Comparison of ENCODE assay signal across 1 cellular context in genomic region chr11:117606807-117607206, GRCh38.
TF ChIP-seq lines count a peak whose summit lies in the region.

No MANE protein-coding gene starts in this region.

TF ChIP-seq in GM12878, 131 proteins besides CTCF, POLR2A, EP300 and RAD21 (continued from another document):
- TF ChIP-seq, protein P1, sequence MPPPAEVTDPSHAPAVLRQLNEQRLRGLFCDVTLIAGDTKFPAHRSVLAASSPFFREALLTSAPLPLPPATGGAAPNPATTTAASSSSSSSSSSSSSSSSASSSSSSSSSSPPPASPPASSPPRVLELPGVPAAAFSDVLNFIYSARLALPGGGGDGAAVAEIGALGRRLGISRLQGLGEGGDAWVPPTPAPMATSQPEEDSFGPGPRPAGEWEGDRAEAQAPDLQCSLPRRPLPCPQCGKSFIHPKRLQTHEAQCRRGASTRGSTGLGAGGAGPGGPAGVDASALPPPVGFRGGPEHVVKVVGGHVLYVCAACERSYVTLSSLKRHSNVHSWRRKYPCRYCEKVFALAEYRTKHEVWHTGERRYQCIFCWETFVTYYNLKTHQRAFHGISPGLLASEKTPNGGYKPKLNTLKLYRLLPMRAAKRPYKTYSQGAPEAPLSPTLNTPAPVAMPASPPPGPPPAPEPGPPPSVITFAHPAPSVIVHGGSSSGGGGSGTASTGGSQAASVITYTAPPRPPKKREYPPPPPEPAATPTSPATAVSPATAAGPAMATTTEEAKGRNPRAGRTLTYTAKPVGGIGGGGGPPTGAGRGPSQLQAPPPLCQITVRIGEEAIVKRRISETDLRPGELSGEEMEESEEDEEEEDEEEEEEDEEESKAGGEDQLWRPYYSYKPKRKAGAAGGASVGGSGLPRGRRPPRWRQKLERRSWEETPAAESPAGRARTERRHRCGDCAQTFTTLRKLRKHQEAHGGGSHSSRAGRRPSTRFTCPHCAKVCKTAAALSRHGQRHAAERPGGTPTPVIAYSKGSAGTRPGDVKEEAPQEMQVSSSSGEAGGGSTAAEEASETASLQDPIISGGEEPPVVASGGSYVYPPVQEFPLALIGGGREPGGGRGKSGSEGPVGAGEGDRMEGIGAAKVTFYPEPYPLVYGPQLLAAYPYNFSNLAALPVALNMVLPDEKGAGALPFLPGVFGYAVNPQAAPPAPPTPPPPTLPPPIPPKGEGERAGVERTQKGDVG (CRISPR knock-in tag; IDR thresholded peaks at IDR 0.05), result no peak
- TF ChIP-seq WRNIP1 (IDR thresholded peaks at IDR 0.05; ENCODE audit: borderline replicate concordance, low read depth, low read length), result no peak
- no peak for TF ChIP-seq ZZZ3 (IDR thresholded peaks at IDR 0.05; ENCODE audit: control insufficient read depth, insufficient read length, low read depth)
- TF ChIP-seq, protein P2, sequence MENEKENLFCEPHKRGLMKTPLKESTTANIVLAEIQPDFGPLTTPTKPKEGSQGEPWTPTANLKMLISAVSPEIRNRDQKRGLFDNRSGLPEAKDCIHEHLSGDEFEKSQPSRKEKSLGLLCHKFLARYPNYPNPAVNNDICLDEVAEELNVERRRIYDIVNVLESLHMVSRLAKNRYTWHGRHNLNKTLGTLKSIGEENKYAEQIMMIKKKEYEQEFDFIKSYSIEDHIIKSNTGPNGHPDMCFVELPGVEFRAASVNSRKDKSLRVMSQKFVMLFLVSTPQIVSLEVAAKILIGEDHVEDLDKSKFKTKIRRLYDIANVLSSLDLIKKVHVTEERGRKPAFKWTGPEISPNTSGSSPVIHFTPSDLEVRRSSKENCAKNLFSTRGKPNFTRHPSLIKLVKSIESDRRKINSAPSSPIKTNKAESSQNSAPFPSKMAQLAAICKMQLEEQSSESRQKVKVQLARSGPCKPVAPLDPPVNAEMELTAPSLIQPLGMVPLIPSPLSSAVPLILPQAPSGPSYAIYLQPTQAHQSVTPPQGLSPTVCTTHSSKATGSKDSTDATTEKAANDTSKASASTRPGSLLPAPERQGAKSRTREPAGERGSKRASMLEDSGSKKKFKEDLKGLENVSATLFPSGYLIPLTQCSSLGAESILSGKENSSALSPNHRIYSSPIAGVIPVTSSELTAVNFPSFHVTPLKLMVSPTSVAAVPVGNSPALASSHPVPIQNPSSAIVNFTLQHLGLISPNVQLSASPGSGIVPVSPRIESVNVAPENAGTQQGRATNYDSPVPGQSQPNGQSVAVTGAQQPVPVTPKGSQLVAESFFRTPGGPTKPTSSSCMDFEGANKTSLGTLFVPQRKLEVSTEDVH (IDR thresholded peaks at IDR 0.05; ENCODE audit: low read depth, partially characterized antibody), result no peak
- no peak for TF ChIP-seq YBX1 (IDR thresholded peaks at IDR 0.05)
- TF ChIP-seq TCF3 (IDR thresholded peaks at IDR 0.05; ENCODE audit: borderline replicate concordance, insufficient read depth, low read depth, low read length), result no peak
- TF ChIP-seq, protein P3, sequence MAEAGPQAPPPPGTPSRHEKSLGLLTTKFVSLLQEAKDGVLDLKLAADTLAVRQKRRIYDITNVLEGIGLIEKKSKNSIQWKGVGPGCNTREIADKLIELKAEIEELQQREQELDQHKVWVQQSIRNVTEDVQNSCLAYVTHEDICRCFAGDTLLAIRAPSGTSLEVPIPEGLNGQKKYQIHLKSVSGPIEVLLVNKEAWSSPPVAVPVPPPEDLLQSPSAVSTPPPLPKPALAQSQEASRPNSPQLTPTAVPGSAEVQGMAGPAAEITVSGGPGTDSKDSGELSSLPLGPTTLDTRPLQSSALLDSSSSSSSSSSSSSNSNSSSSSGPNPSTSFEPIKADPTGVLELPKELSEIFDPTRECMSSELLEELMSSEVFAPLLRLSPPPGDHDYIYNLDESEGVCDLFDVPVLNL (IDR thresholded peaks at IDR 0.05; ENCODE audit: low read depth, low read length), result no peak
- no peak for TF ChIP-seq MEF2A (IDR thresholded peaks at IDR 0.05; ENCODE audit: insufficient read depth, low read depth, low read length)
- no peak for TF ChIP-seq RUNX3 (IDR thresholded peaks at IDR 0.05; ENCODE audit: low read length)
- TF ChIP-seq, protein P4, sequence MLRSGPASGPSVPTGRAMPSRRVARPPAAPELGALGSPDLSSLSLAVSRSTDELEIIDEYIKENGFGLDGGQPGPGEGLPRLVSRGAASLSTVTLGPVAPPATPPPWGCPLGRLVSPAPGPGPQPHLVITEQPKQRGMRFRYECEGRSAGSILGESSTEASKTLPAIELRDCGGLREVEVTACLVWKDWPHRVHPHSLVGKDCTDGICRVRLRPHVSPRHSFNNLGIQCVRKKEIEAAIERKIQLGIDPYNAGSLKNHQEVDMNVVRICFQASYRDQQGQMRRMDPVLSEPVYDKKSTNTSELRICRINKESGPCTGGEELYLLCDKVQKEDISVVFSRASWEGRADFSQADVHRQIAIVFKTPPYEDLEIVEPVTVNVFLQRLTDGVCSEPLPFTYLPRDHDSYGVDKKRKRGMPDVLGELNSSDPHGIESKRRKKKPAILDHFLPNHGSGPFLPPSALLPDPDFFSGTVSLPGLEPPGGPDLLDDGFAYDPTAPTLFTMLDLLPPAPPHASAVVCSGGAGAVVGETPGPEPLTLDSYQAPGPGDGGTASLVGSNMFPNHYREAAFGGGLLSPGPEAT (IDR thresholded peaks at IDR 0.05; ENCODE audit: low read depth), result no peak
- no peak for TF ChIP-seq EZH2 (IDR thresholded peaks at IDR 0.05; ENCODE audit: borderline replicate concordance, control insufficient read depth, low read depth, low read length)
- TF ChIP-seq ZBTB40 (IDR thresholded peaks at IDR 0.05; ENCODE audit: borderline replicate concordance), result no peak
- TF ChIP-seq NFYA (IDR thresholded peaks at IDR 0.05; ENCODE audit: borderline replicate concordance, low read depth, low read length), result no peak
TF ChIP-seq in GM12878: peak in this region for 8.
